In the genomic region with DNA sequence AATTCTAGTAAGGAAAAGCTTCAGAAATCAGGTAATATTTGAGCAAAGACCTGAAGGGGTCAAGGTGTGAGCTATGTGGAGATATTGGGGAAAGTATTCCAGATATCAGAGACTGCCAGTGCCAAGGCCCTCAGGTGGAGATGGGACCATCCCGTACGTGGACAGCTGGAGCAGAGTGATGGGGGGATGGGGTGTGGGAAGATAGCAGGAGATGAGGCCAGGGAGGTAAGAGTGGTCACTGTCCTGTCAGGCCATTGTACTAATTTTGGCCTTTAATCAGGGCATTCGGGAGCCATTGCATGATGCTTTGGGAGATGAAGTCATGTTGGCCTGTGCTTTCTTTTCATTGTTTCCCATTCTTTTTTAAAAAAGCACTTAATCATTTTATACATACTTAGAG, we compare ENCODE assay signal across 1 cellular context.
TF ChIP-seq lines count a peak whose summit lies in the region.

No MANE protein-coding gene starts in this region.

TF ChIP-seq in GM12878, 131 proteins besides CTCF, POLR2A, EP300 and RAD21:
- TF ChIP-seq RUNX3 (IDR thresholded peaks at IDR 0.05; ENCODE audit: low read length) (no peak), MEF2B (IDR thresholded peaks at IDR 0.05; ENCODE audit: partially characterized antibody, poor library complexity, severe bottlenecking) (peak; percentile 18), RB1 (IDR thresholded peaks at IDR 0.05; ENCODE audit: borderline replicate concordance) (0 out of 2 replicates have a peak, but pooled peaks have one; percentile 20), SMAD5 (IDR thresholded peaks at IDR 0.05; ENCODE audit: low read depth) (no peak), PML (IDR thresholded peaks at IDR 0.05; ENCODE audit: low read length) (no peak), MEF2A (IDR thresholded peaks at IDR 0.05; ENCODE audit: insufficient read depth, low read depth, low read length) (no peak), MYB (IDR thresholded peaks at IDR 0.05; ENCODE audit: borderline replicate concordance, low read depth, low read length) (no peak), CBX5 (IDR thresholded peaks at IDR 0.05; ENCODE audit: low read depth) (no peak), LARP7 (IDR thresholded peaks at IDR 0.05) (no peak), NFIC (IDR thresholded peaks at IDR 0.05; ENCODE audit: low read depth, low read length) (no peak), HDGF (IDR thresholded peaks at IDR 0.05) (0 out of 2 replicates have a peak, but pooled peaks have one; percentile 55), CEBPB (IDR thresholded peaks at IDR 0.05; ENCODE audit: borderline replicate concordance in 1 of 2, low read depth in 2 of 2, low read length in 2 of 2) (no peak), MYC (IDR thresholded peaks at IDR 0.05; ENCODE audit: insufficient read depth, insufficient read length, insufficient replicate concordance, low read length, severe bottlenecking) (no peak), MXI1 (IDR thresholded peaks at IDR 0.05; ENCODE audit: low read depth, low read length) (no peak), PKNOX1 (IDR thresholded peaks at IDR 0.05) (no peak), YY1 (IDR thresholded peaks at IDR 0.05; ENCODE audit: low read depth, low read length) (0 out of 2 replicates have a peak, but pooled peaks have one; percentile 12), ASH2L (IDR thresholded peaks at IDR 0.05; ENCODE audit: borderline replicate concordance, low read depth) (no peak), E4F1 (IDR thresholded peaks at IDR 0.05; ENCODE audit: borderline replicate concordance, partially characterized antibody) (no peak), ZBTB33 (IDR thresholded peaks at IDR 0.05) (no peak), BCL11A (IDR thresholded peaks at IDR 0.05; ENCODE audit: low read depth, low read length) (no peak), CHD4 (IDR thresholded peaks at IDR 0.05) (no peak), SPI1 (IDR thresholded peaks at IDR 0.05; ENCODE audit: borderline replicate concordance, insufficient read depth, low read depth, low read length) (0 out of 2 replicates have a peak, but pooled peaks have one; percentile 25), EGR1 (IDR thresholded peaks at IDR 0.05; ENCODE audit: borderline replicate concordance in 1 of 2, low read depth in 2 of 2, low read length in 2 of 2) (no peak), SIN3A (IDR thresholded peaks at IDR 0.05; ENCODE audit: low read depth, low read length) (no peak), ZBTB4 (CRISPR knock-in tag; IDR thresholded peaks at IDR 0.05) (no peak)
- TF ChIP-seq, protein P1, sequence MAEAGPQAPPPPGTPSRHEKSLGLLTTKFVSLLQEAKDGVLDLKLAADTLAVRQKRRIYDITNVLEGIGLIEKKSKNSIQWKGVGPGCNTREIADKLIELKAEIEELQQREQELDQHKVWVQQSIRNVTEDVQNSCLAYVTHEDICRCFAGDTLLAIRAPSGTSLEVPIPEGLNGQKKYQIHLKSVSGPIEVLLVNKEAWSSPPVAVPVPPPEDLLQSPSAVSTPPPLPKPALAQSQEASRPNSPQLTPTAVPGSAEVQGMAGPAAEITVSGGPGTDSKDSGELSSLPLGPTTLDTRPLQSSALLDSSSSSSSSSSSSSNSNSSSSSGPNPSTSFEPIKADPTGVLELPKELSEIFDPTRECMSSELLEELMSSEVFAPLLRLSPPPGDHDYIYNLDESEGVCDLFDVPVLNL (IDR thresholded peaks at IDR 0.05; ENCODE audit: low read depth, low read length) = no peak
- TF ChIP-seq, protein P2, sequence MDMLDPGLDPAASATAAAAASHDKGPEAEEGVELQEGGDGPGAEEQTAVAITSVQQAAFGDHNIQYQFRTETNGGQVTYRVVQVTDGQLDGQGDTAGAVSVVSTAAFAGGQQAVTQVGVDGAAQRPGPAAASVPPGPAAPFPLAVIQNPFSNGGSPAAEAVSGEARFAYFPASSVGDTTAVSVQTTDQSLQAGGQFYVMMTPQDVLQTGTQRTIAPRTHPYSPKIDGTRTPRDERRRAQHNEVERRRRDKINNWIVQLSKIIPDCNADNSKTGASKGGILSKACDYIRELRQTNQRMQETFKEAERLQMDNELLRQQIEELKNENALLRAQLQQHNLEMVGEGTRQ (IDR thresholded peaks at IDR 0.05; ENCODE audit: borderline replicate concordance, low read depth, low read length) = no peak
- TF ChIP-seq, protein P3, sequence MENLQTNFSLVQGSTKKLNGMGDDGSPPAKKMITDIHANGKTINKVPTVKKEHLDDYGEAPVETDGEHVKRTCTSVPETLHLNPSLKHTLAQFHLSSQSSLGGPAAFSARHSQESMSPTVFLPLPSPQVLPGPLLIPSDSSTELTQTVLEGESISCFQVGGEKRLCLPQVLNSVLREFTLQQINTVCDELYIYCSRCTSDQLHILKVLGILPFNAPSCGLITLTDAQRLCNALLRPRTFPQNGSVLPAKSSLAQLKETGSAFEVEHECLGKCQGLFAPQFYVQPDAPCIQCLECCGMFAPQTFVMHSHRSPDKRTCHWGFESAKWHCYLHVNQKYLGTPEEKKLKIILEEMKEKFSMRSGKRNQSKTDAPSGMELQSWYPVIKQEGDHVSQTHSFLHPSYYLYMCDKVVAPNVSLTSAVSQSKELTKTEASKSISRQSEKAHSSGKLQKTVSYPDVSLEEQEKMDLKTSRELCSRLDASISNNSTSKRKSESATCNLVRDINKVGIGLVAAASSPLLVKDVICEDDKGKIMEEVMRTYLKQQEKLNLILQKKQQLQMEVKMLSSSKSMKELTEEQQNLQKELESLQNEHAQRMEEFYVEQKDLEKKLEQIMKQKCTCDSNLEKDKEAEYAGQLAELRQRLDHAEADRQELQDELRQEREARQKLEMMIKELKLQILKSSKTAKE (IDR thresholded peaks at IDR 0.05; ENCODE audit: low read depth, poor library complexity, severe bottlenecking) = no peak
